ENCODE assay signal across 8 cellular contexts in the genomic region with DNA sequence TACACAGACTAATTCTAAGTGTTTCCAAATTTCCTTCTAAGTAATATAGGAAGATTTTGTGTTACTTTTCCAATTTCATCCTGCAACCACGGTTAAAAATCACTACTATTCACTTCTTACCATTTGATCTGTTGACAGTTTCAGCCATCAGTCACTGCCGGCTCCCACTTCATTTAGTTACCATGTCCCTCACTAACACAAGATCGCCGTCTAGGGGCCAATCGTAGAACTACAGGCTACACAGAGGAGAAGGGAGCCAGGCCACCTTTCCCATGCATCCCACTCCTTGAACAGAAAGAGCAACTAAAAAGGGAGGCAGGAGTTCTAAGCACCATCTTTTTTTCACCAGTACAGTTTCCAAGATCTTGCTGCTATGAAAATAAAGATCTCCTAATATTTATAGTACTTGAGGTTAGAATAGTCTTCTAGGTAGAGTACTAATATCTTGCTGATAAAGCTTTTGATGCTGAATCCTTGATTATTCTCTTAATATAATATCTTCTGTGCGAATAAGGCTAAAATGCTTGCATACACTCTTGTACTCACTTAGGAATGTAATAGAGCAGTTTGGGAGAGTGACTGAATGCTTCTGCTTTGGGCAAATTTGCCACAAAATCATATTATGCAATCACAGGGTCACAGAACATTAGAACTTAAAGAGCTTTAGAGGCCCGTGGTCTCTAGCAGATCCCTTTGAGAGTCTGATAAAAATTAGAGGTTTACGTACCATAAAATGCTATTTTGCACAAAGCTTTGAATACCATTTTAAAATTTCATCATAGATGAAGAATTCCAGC. TPM values are rescaled to one million over a fixed set of nuclear protein-coding genes. Genes with fewer than 3 reads are reported as not detected.
DNase-seq lines count a peak whose midpoint lies in the region; ATAC-seq and TF ChIP-seq lines count a peak whose summit lies in the region.

No MANE protein-coding gene starts in this region.

- TF ChIP-seq CTCF in LNCaP clone FGC (IDR thresholded peaks at IDR 0.05; ENCODE audit: control insufficient read depth, extremely low read depth, insufficient read depth) (peak; percentile 93), RWPE2 (IDR thresholded peaks at IDR 0.05; ENCODE audit: poor library complexity, severe bottlenecking) (peak; percentile 97), progenitor cell of endocrine pancreas (IDR thresholded peaks at IDR 0.05; ENCODE audit: unreplicated experiment) (peak; percentile 98)

- H3K4me3 Mint-ChIP-seq in progenitor cell of endocrine pancreas (ENCODE audit: low read depth): no peak overlapping the region

- peaks cover 10% of the 10 kb centered on the region for H3K4me1 Mint-ChIP-seq in progenitor cell of endocrine pancreas (ENCODE audit: low read depth)

- peaks cover 9% of the 10 kb centered on the region for H3K9me3 Mint-ChIP-seq in progenitor cell of endocrine pancreas (ENCODE audit: low read depth)

- H3K27ac ChIP-seq in RWPE2 (ENCODE audit: poor library complexity, severe bottlenecking): no peak overlapping the region

- no peak overlapping the region for H3K4me3 ChIP-seq in LNCaP clone FGC (ENCODE audit: low read depth, low read length)
- H3K4me3 ChIP-seq in RWPE2 (ENCODE audit: severe bottlenecking): no peak overlapping the region

- H3K27ac Mint-ChIP-seq in progenitor cell of endocrine pancreas: no peak overlapping the region

- no peaks in the 10 kb centered on the region for H3K36me3 ChIP-seq in RWPE2 (ENCODE audit: low read depth)

- peaks cover 3% of the 10 kb centered on the region for H3K4me1 ChIP-seq in RWPE2 (ENCODE audit: insufficient read depth, poor library complexity, severe bottlenecking)

- H3K27me3 Mint-ChIP-seq in progenitor cell of endocrine pancreas: no peaks in the 10 kb centered on the region

- ATAC-seq in GM18498 (IDR thresholded peaks at IDR 0.05; ENCODE audit: unreplicated experiment) (peak; percentile 64), RWPE2 (ENCODE audit: low read depth) (peak; percentile 80), GM21390 (IDR thresholded peaks at IDR 0.05; ENCODE audit: unreplicated experiment) (no peak)

- peak; percentile 66 for DNase-seq in A172 (ENCODE audit: low spot score)
- DNase-seq in LNCaP clone FGC (ENCODE audit: low read depth): peak; percentile 34
- no peak for DNase-seq in RWPE2 (ENCODE audit: low spot score)
- DNase-seq in activated effector memory CD4-positive, alpha-beta T cell treated with Interleukin-2 at 50 U/mL for 16 hours: peak; percentile 21
- DNase-seq in globus pallidus (ENCODE audit: low spot score): peak; percentile 38
- DNase-seq in progenitor cell of endocrine pancreas (ENCODE audit: low spot score, unreplicated experiment): peak; percentile 78

- peaks cover 4% of the 10 kb centered on the region for H3K36me3 Mint-ChIP-seq in progenitor cell of endocrine pancreas (ENCODE audit: insufficient read depth)

- H3K27me3 ChIP-seq in RWPE2 (ENCODE audit: insufficient read depth, poor library complexity, severe bottlenecking): no peaks in the 10 kb centered on the region

- no peaks in the 10 kb centered on the region for H3K9me3 ChIP-seq in RWPE2 (ENCODE audit: severe bottlenecking)

RNA-seq across cellular contexts. Expression of gene CYP1B1, which starts 39.5 kb away (rescaled TPM):
- 0.31 and 0.38 TPM in 2 replicates for total RNA-seq in A172 (2014; rRNA removed; shearing (Covaris generic))
- 1.1 and 1.6 TPM in 2 replicates for total RNA-seq in progenitor cell of endocrine pancreas
